ENCODE assay signal across 25 cellular contexts in genomic region chr1:117037802-117038201, GRCh38. TPM values are rescaled to one million over a fixed set of nuclear protein-coding genes. Genes with fewer than 3 reads are reported as not detected.
DNase-seq lines count a peak whose midpoint lies in the region; ATAC-seq and TF ChIP-seq lines count a peak whose summit lies in the region.
"Had no signal": no experiment of that assay in that cellular context is flagged by ENCODE, and none has a peak within 500 bp of the region (broad histone marks: within the 10 kb centered on the region; RNA-seq: fewer than 3 reads in every experiment).

No MANE protein-coding gene starts in this region.

- H3K27ac ChIP-seq in SK-N-SH (ENCODE audit: low read depth in 2 of 2, low read length in 1 of 2) = peak overlapping the region in 1 of 2 experiments; percentile 85; a peak in 1 of 4 replicates
- no peak overlapping the region for H3K27ac ChIP-seq in ovary
- H3K27ac ChIP-seq: BLaER1 had no signal

- no peaks in the 10 kb centered on the region for H3K79me2 ChIP-seq in SK-N-SH (ENCODE audit: insufficient read depth)

- TF ChIP-seq CTCF in SK-N-SH (IDR thresholded peaks at IDR 0.05) (no peak), foreskin fibroblast (IDR thresholded peaks at IDR 0.05; ENCODE audit: low read depth, low read length) (no peak), ovary (IDR thresholded peaks at IDR 0.05) (no peak)

- no peaks in the 10 kb centered on the region for H3K27me3 ChIP-seq in SK-N-SH (ENCODE audit: insufficient read depth)
- H3K27me3 ChIP-seq in ovary = no peaks in the 10 kb centered on the region
- H3K27me3 ChIP-seq: BE2C, BLaER1 had no signal

- no peaks in the 10 kb centered on the region for H3F3A ChIP-seq in SK-N-SH (replicated peaks; ENCODE audit: insufficient read depth)

- POLR2A ChIA-PET in SK-N-SH (lab: Yijun Ruan, JAX) = no interaction called here

- no peak overlapping the region for H3K9ac ChIP-seq in SK-N-SH
- H3K9ac ChIP-seq: BLaER1 had no signal

- H3K9me3 ChIP-seq in SK-N-SH (no peaks in the 10 kb centered on the region), ovary (no peaks in the 10 kb centered on the region)
- H3K9me3 ChIP-seq: BE2C, BLaER1 had no signal

- H3K9me2 ChIP-seq in SK-N-SH = no peaks in the 10 kb centered on the region

- no peak overlapping the region for H3K4me3 ChIP-seq in SK-N-SH (ENCODE audit: low read depth in 2 of 2, low read length in 1 of 2)
- no peak overlapping the region for H3K4me3 ChIP-seq in foreskin fibroblast (ENCODE audit: low read depth in 1 of 2, low read length in 2 of 2)
- H3K4me3 ChIP-seq in ovary = no peak overlapping the region
- H3K4me3 ChIP-seq: BLaER1, GM12878 had no signal

- CTCF ChIA-PET in SK-N-SH (lab: Yijun Ruan, JAX) = interaction anchor here (0.6 to 1.7 kb wide), 4 partner anchors 20 to 300 kb away, joined by 3 to 7 read pairs (median 3); no protein-coding TSS in a partner anchor

- peak in 1 of 2 experiments; percentile 92; a peak in 2 of 4 replicates for TF ChIP-seq EP300 in SK-N-SH (IDR thresholded peaks at IDR 0.05; ENCODE audit: borderline replicate concordance in 1 of 2, low read depth in 1 of 2, low read length in 1 of 2)
- no peak for TF ChIP-seq EP300 in ovary (IDR thresholded peaks at IDR 0.05)

- no peak overlapping the region for H3K4me2 ChIP-seq in SK-N-SH
- H3K4me2 ChIP-seq: BLaER1 had no signal

- ATAC-seq in SK-N-SH treated with all-trans-retinoic acid at 6 μM for 48 hours = no peak
- ATAC-seq: GM12878 had no signal

- peak; percentile 55 for DNase-seq in SK-N-SH
- peak; percentile 43 to 52 for DNase-seq in dermis microvascular lymphatic vessel endothelial cell (ENCODE audit: low read depth in 2 of 2)
- peak; percentile 4 for DNase-seq in fibroblast of peridontal ligament (ENCODE audit: extremely low read depth)
- DNase-seq in NCI-H2171 (lab: John Stamatoyannopoulos, UW) = no peak
- no peak for DNase-seq in NCI-H446 treated with DMSO at 0.1 percent for 48 hours (lab: John Stamatoyannopoulos, UW)
- DNase-seq in foreskin fibroblast = no peak
- DNase-seq in ovary = no peak
- DNase-seq: 8988T; ACHN; BE2C; C1 segment of cervical spinal cord; CD4-positive, alpha-beta memory T cell; CD4-positive, CD25-positive, alpha-beta regulatory T cell; CD8-positive, alpha-beta memory T cell; COR-L47; DMS 273 treated with DMSO at 0.1 percent for 48 hours; DMS153; DMS53; DMS79; DND-41; EL; GDM1 had no signal

- no peaks in the 10 kb centered on the region for H3K36me3 ChIP-seq in SK-N-SH (replicated peaks in 1 of 2; ENCODE audit: control insufficient read depth in 1 of 2, insufficient read depth in 2 of 2, low read length in 1 of 2)
- no peaks in the 10 kb centered on the region for H3K36me3 ChIP-seq in ovary
- H3K36me3 ChIP-seq: BE2C, BLaER1 had no signal

- no peaks in the 10 kb centered on the region for H4K20me1 ChIP-seq in SK-N-SH (ENCODE audit: insufficient read depth)
- H4K20me1 ChIP-seq: BLaER1 had no signal

- H3K4me1 ChIP-seq in SK-N-SH (ENCODE audit: control insufficient read depth in 1 of 2, insufficient read depth in 2 of 2, low read depth in 1 of 2, low read length in 1 of 2) (peaks cover 0 to 27% of the 10 kb centered on the region in 2 experiments; a peak in 2 of 4 replicates), ovary (ENCODE audit: insufficient read depth) (no peaks in the 10 kb centered on the region)
- H3K4me1 ChIP-seq: BE2C had no signal

- TF ChIP-seq POLR2A in ovary (IDR thresholded peaks at IDR 0.05) = no peak

- intact Hi-C loops in ovary (cut with DNase I) = loop anchor here in 1 of 4 donors (1.0 kb wide), 1 partner anchor 39 kb away; no protein-coding TSS in a partner anchor

- TF ChIP-seq RAD21 in SK-N-SH (IDR thresholded peaks at IDR 0.05; ENCODE audit: low read length) = no peak

- H2AFZ ChIP-seq in SK-N-SH (ENCODE audit: low read depth) = no peak overlapping the region

- 12% methylated on average over 1 of the region's 1 CpG for WGBS in SK-N-SH (ENCODE audit: low lambda C conversion rate)
- WGBS in ovary, 3 donors = 43 to 85% (median 82%) methylated on average over 1 of the region's 1 CpG

TF ChIP-seq in SK-N-SH, 30 proteins besides CTCF, POLR2A, EP300 and RAD21:
- no peak for TF ChIP-seq JUND (IDR thresholded peaks at IDR 0.05)
- peak; percentile 61; the same call in 1 of the 2 replicates for TF ChIP-seq RCOR1 (IDR thresholded peaks at IDR 0.05; ENCODE audit: low read length)
- TF ChIP-seq CHD2 (IDR thresholded peaks at IDR 0.05; ENCODE audit: low read length, partially characterized antibody) = peak; percentile 73
- TF ChIP-seq FOSL2 (IDR thresholded peaks at IDR 0.05; ENCODE audit: borderline replicate concordance, low read depth) = no peak
- TF ChIP-seq NRF1 (IDR thresholded peaks at IDR 0.05; ENCODE audit: low read depth, low read length) = no peak
- no peak for TF ChIP-seq RFX5 (IDR thresholded peaks at IDR 0.05; ENCODE audit: low read length)
- TF ChIP-seq PBX3 (IDR thresholded peaks at IDR 0.05) = no peak
- TF ChIP-seq TCF12 (IDR thresholded peaks at IDR 0.05) = peak; percentile 41
- TF ChIP-seq MAX (IDR thresholded peaks at IDR 0.05; ENCODE audit: low read depth) = no peak
- TF ChIP-seq POLR2AphosphoS5 (IDR thresholded peaks at IDR 0.05; ENCODE audit: low read depth, low read length) = no peak
- no peak for TF ChIP-seq EZH2phosphoT487 (IDR thresholded peaks at IDR 0.05; ENCODE audit: borderline replicate concordance, low read depth)
- TF ChIP-seq MXI1 (IDR thresholded peaks at IDR 0.05; ENCODE audit: low read depth, low read length) = peak; percentile 9; the same call in 1 of the 2 replicates
- TF ChIP-seq YY1 (IDR thresholded peaks at IDR 0.05; ENCODE audit: low read depth) = no peak
- peak; percentile 73 for TF ChIP-seq GATA2 (CRISPR knock-in tag; IDR thresholded peaks at IDR 0.05)

TF ChIP-seq in SK-N-SH treated with all-trans-retinoic acid at 6 μM for 48 hours, 23 proteins besides CTCF, POLR2A, EP300 and RAD21:
- TF ChIP-seq TCF4 (CRISPR knock-in tag; IDR thresholded peaks at IDR 0.05; ENCODE audit: borderline replicate concordance) = peak; percentile 81
- TF ChIP-seq OSR1 (CRISPR knock-in tag; IDR thresholded peaks at IDR 0.05) = no peak
- peak; percentile 72; the same call in 1 of the 2 replicates for TF ChIP-seq TSHZ2 (CRISPR knock-in tag; IDR thresholded peaks at IDR 0.05)
- TF ChIP-seq POU6F1 (CRISPR knock-in tag; IDR thresholded peaks at IDR 0.05; ENCODE audit: borderline replicate concordance, low read depth) = no peak
TF ChIP-seq in SK-N-SH treated with all-trans-retinoic acid at 6 μM for 48 hours: peak in this region for 2.

RNA-seq across cellular contexts. Expression of gene TTF2, which starts 22.3 kb away (rescaled TPM):
- polyA plus RNA-seq in SK-N-SH (2012; rRNA removed) (10.8 and 12.2 TPM in 2 replicates), ovary (1 to 10 TPM; 2.1 to 9.4 TPM)
- polyA plus RNA-seq in SK-N-SH (2012; cell fraction: cytosol; rRNA removed) = 8.0 and 10.5 TPM in 2 replicates
- polyA plus RNA-seq in SK-N-SH (2012; cell fraction: nucleus; rRNA removed) = 27.1 and 37.0 TPM in 2 replicates
- total RNA-seq in dermis microvascular lymphatic vessel endothelial cell (9.0 and 12.3 TPM in 2 replicates), ovary (10 to 100 TPM in 6 of 7 donors, 1 to 10 TPM in 1; 8.2 to 14.0 (median 12.5) TPM)

RNA-seq across cellular contexts. Expression of gene CD101, which starts 36.2 kb away (rescaled TPM):
- polyA plus RNA-seq in SK-N-SH (2012; rRNA removed) (0.08 and 0.16 TPM in 2 replicates), ovary (1 to 10 TPM in 1 of 2 donors, under 1 TPM in 1; 0.30 to 1.1 TPM)
- polyA plus RNA-seq in SK-N-SH (2012; cell fraction: cytosol; rRNA removed) = 0.06 and 0.09 TPM in 2 replicates
- polyA plus RNA-seq in SK-N-SH (2012; cell fraction: nucleus; rRNA removed) = 0.15 and 0.57 TPM in 2 replicates
- total RNA-seq in dermis microvascular lymphatic vessel endothelial cell (0.39 and 0.51 TPM in 2 replicates), ovary (1 to 10 TPM in 5 of 7 donors, under 1 TPM in 2; 0.36 to 1.6 (median 1.4) TPM)

Comparison
In these comparisons a context has a peak if more than half of its experiments do, and no peak if none do; other contexts are left out.
1. DNase-seq: peak in SK-N-SH (single experiment), dermis microvascular lymphatic vessel endothelial cell (2 of 2) and fibroblast of peridontal ligament (single experiment); none in NCI-H2171 (single experiment), NCI-H446 treated with DMSO at 0.1 percent for 48 hours (single experiment), foreskin fibroblast (0 of 2) and ovary (0 of 5).